In genomic region chr2:218659988-218660358, GRCh38 we compare ENCODE assay signal across 8 cellular contexts. TPM values are rescaled to one million over a fixed set of nuclear protein-coding genes. Genes with fewer than 3 reads are reported as not detected.
A peak's percentile ranks its signal among the peaks of the same experiment; 100 is the strongest.
DNase-seq lines count a peak whose midpoint lies in the region; ATAC-seq, FAIRE-seq and TF ChIP-seq lines count a peak whose summit lies in the region.

No MANE protein-coding gene starts in this region.

- peaks cover 37% of the 10 kb centered on the region for H3K36me3 ChIP-seq in astrocyte (ENCODE audit: insufficient read depth, low read length)
- peaks cover 0 to 49% (median 14%) of the 10 kb centered on the region in 4 donors for H3K36me3 ChIP-seq in right lobe of liver

- no peak for TF ChIP-seq CTCF in astrocyte (IDR thresholded peaks at IDR 0.05; ENCODE audit: insufficient read depth, low read depth, low read length)
- TF ChIP-seq CTCF in right lobe of liver (IDR thresholded peaks at IDR 0.05), result no peak
- TF ChIP-seq CTCF in type B pancreatic cell (conservative IDR thresholded peaks at IDR 0.05), result no peak

- DNase-seq in activated T-cell treated with anti-CD3 and anti-CD28 coated beads, Interleukin-2, amount 50 U/mL, for 72 hours, result no peak
- DNase-seq in activated T-cell treated with anti-CD3 and anti-CD28 coated beads, Interleukin-2, amount 50 U/mL, for 1 hour, result no peak
- DNase-seq in astrocyte (ENCODE audit: low read depth), result no peak
- DNase-seq in right lobe of liver, result no peak
- no peak for DNase-seq in type B pancreatic cell (ENCODE audit: extremely low spot score, unreplicated experiment)
- DNase-seq in 8988T, result no peak
- DNase-seq in SW480 (ENCODE audit: low spot score), result no peak
- no peak for DNase-seq in NCI-H748 treated with DMSO at 0.1 percent for 48 hours (lab: John Stamatoyannopoulos, UW)

- FAIRE-seq in astrocyte (lab: Jason Lieb, UNC), result no peak

- peaks cover 64% of the 10 kb centered on the region for H3K79me2 ChIP-seq in astrocyte (ENCODE audit: insufficient read depth, low read length)

- no peaks in the 10 kb centered on the region for H3K9me3 Mint-ChIP-seq in activated T-cell treated with anti-CD3 and anti-CD28 coated beads, Interleukin-2, amount 50 U/mL, for 72 hours
- no peaks in the 10 kb centered on the region for H3K9me3 Mint-ChIP-seq in astrocyte (ENCODE audit: unreplicated experiment)
- H3K9me3 Mint-ChIP-seq in type B pancreatic cell, result no peaks in the 10 kb centered on the region

- intact Hi-C loops in right lobe of liver (cut with DNase I), result loop anchor here in 1 of 2 donors (10.0 kb wide), 1 partner anchor 255 kb away; no protein-coding TSS in a partner anchor

- H3K27me3 Mint-ChIP-seq in activated T-cell treated with anti-CD3 and anti-CD28 coated beads, Interleukin-2, amount 50 U/mL, for 72 hours (ENCODE audit: low read depth), result no peaks in the 10 kb centered on the region
- H3K27me3 Mint-ChIP-seq in astrocyte (ENCODE audit: low read depth, unreplicated experiment) (no peaks in the 10 kb centered on the region), type B pancreatic cell (no peaks in the 10 kb centered on the region)

- 10% methylated on average over 8 of the region's 8 CpGs for WGBS in right lobe of liver (ENCODE audit: insufficient coverage, low coverage, low lambda C conversion rate, missing lambda C conversion rate)

- peak overlapping the region; percentile 93 for H2AFZ ChIP-seq in astrocyte (ENCODE audit: low read depth, low read length)

- peaks cover 10 to 24% of the 10 kb centered on the region in 2 donors for H3K36me3 Mint-ChIP-seq in activated T-cell treated with anti-CD3 and anti-CD28 coated beads, Interleukin-2, amount 50 U/mL, for 72 hours (ENCODE audit: insufficient read depth in 2 of 2)
- H3K36me3 Mint-ChIP-seq in astrocyte (ENCODE audit: low read depth, unreplicated experiment), result peaks cover 6% of the 10 kb centered on the region
- peaks cover 18% of the 10 kb centered on the region for H3K36me3 Mint-ChIP-seq in type B pancreatic cell

- H3K4me1 ChIP-seq in astrocyte (ENCODE audit: insufficient read depth, low read length), result peaks cover 10% of the 10 kb centered on the region
- peaks cover 0 to 18% (median 3%) of the 10 kb centered on the region in 4 donors for H3K4me1 ChIP-seq in right lobe of liver

- peak overlapping the region; percentile 86 for H3K4me3 ChIP-seq in astrocyte (ENCODE audit: insufficient read depth, low read depth, low read length)
- peak overlapping the region; percentile 70 to 97 (median 72) for H3K4me3 ChIP-seq in right lobe of liver

- H3K9me3 ChIP-seq in astrocyte (ENCODE audit: insufficient read depth, low read depth, low read length) (no peaks in the 10 kb centered on the region), right lobe of liver (no peaks in the 10 kb centered on the region)

- H3K9ac ChIP-seq in astrocyte (ENCODE audit: low read length), result peak overlapping the region; percentile 82

- H3K4me3 Mint-ChIP-seq in activated T-cell treated with anti-CD3 and anti-CD28 coated beads, Interleukin-2, amount 50 U/mL, for 72 hours, result peak overlapping the region; percentile 92 to 95
- peak overlapping the region; percentile 98 for H3K4me3 Mint-ChIP-seq in astrocyte (ENCODE audit: unreplicated experiment)
- peak overlapping the region; percentile 100 for H3K4me3 Mint-ChIP-seq in type B pancreatic cell

- TF ChIP-seq POLR2A in right lobe of liver (IDR thresholded peaks at IDR 0.05), result no peak

- peak overlapping the region; percentile 69 for H3K27ac Mint-ChIP-seq in activated T-cell treated with anti-CD3 and anti-CD28 coated beads, Interleukin-2, amount 50 U/mL, for 72 hours
- H3K27ac Mint-ChIP-seq in astrocyte (ENCODE audit: unreplicated experiment) (no peak overlapping the region), type B pancreatic cell (peak overlapping the region; percentile 94)

- ATAC-seq in activated T-cell treated with anti-CD3 and anti-CD28 coated beads, Interleukin-2, amount 50 U/mL, for 72 hours (replicated peaks in 1 of 2), result no peak
- ATAC-seq in right lobe of liver, result no peak

- H3K4me2 ChIP-seq in astrocyte (ENCODE audit: low read length), result peak overlapping the region; percentile 91

- H3K27ac ChIP-seq in astrocyte (ENCODE audit: low read depth, low read length), result peak overlapping the region; percentile 21
- no peak overlapping the region for H3K27ac ChIP-seq in right lobe of liver

- H4K20me1 ChIP-seq in astrocyte (ENCODE audit: insufficient read depth, low read length), result peaks cover 22% of the 10 kb centered on the region

- H3K4me1 Mint-ChIP-seq in activated T-cell treated with anti-CD3 and anti-CD28 coated beads, Interleukin-2, amount 50 U/mL, for 72 hours (ENCODE audit: low read depth), result peaks cover 44% of the 10 kb centered on the region
- peaks cover 5% of the 10 kb centered on the region for H3K4me1 Mint-ChIP-seq in astrocyte (ENCODE audit: low read depth, unreplicated experiment)
- peaks cover 18% of the 10 kb centered on the region for H3K4me1 Mint-ChIP-seq in type B pancreatic cell (ENCODE audit: unreplicated experiment)

- H3K27me3 ChIP-seq in astrocyte (ENCODE audit: insufficient read depth, low read length) (no peaks in the 10 kb centered on the region), right lobe of liver (no peaks in the 10 kb centered on the region)

RNA-seq across cellular contexts. Expression of gene BCS1L, which starts 0.5 kb away (rescaled TPM):
- total RNA-seq in activated T-cell treated with anti-CD3 and anti-CD28 coated beads, Interleukin-2, amount 50 U/mL, for 72 hours, result 10 to 100 TPM; 55.3 to 86.5 TPM
- total RNA-seq in astrocyte (27.5 and 28.4 TPM in 2 replicates), right lobe of liver (10 to 100 TPM; 19.7 to 34.1 (median 28.0) TPM), type B pancreatic cell (ENCODE audit: low replicate concordance) (46.0 and 64.2 TPM in 2 replicates)

RNA-seq across cellular contexts. Expression of gene ZNF142, which starts 0.6 kb away (rescaled TPM):
- total RNA-seq in activated T-cell treated with anti-CD3 and anti-CD28 coated beads, Interleukin-2, amount 50 U/mL, for 72 hours, result 10 to 100 TPM; 41.3 to 46.6 TPM
- total RNA-seq in astrocyte (19.9 and 28.0 TPM in 2 replicates), right lobe of liver (10 to 100 TPM in 2 of 6 experiments, 1 to 10 TPM in 4; 7.1 to 12.5 (median 7.5) TPM), type B pancreatic cell (ENCODE audit: low replicate concordance) (35.0 and 38.3 TPM in 2 replicates)

RNA-seq across cellular contexts. Expression of gene RNF25, which starts 11.8 kb away (rescaled TPM):
- total RNA-seq in activated T-cell treated with anti-CD3 and anti-CD28 coated beads, Interleukin-2, amount 50 U/mL, for 72 hours, result 10 to 100 TPM; 18.5 to 24.5 TPM
- total RNA-seq in astrocyte (44.7 and 47.3 TPM in 2 replicates), right lobe of liver (10 to 100 TPM in 1 of 6 experiments, 1 to 10 TPM in 5; 7.7 to 11.1 (median 9.1) TPM), type B pancreatic cell (ENCODE audit: low replicate concordance) (22.8 and 30.5 TPM in 2 replicates)

RNA-seq across cellular contexts. Expression of gene STK36, which starts 11.9 kb away (rescaled TPM):
- 10 to 100 TPM; 15.3 to 22.1 TPM for total RNA-seq in activated T-cell treated with anti-CD3 and anti-CD28 coated beads, Interleukin-2, amount 50 U/mL, for 72 hours
- total RNA-seq in astrocyte (42.6 and 46.0 TPM in 2 replicates), right lobe of liver (10 to 100 TPM in 5 of 6 experiments, 1 to 10 TPM in 1; 9.2 to 14.0 (median 12.7) TPM), type B pancreatic cell (ENCODE audit: low replicate concordance) (60.4 and 102 TPM in 2 replicates)

RNA-seq across cellular contexts. Expression of gene TTLL4, which starts 50.7 kb away (rescaled TPM):
- total RNA-seq in activated T-cell treated with anti-CD3 and anti-CD28 coated beads, Interleukin-2, amount 50 U/mL, for 72 hours, result 10 to 100 TPM; 30.9 to 34.4 TPM
- total RNA-seq in astrocyte (27.4 and 33.8 TPM in 2 replicates), right lobe of liver (10 to 100 TPM in 4 of 6 experiments, 1 to 10 TPM in 2; 8.2 to 14.8 (median 11.6) TPM), type B pancreatic cell (ENCODE audit: low replicate concordance) (59.2 and 79.8 TPM in 2 replicates)
